ENCODE assay signal across 13 cellular contexts in genomic region chr5:159179556-159180305, GRCh38. TPM values are rescaled to one million over a fixed set of nuclear protein-coding genes. Genes with fewer than 3 reads are reported as not detected.
DNase-seq lines count a peak whose midpoint lies in the region; ATAC-seq, FAIRE-seq and TF ChIP-seq lines count a peak whose summit lies in the region.
"Had no signal": no experiment of that assay in that cellular context is flagged by ENCODE, and none has a peak within 500 bp of the region (broad histone marks: within the 10 kb centered on the region; RNA-seq: fewer than 3 reads in every experiment).

No MANE protein-coding gene starts in this region.

- DNase-seq in T-helper 1 cell (no peak), RWPE2 (ENCODE audit: low spot score) (no peak), endothelial cell of umbilical vein (ENCODE audit: low read depth, low spot score) (no peak), kidney tubule cell (ENCODE audit: low spot score) (no peak), AG08395 (ENCODE audit: low spot score) (no peak)
- no peak for DNase-seq in stimulated activated CD8-positive, alpha-beta memory T cell treated with anti-CD3 and anti-CD28 coated beads, Interleukin-4, amount 100 ng/mL, for 48 hours
- DNase-seq: 8988T; activated CD4-positive, CD25-positive, alpha-beta regulatory T cell; KBM-7; NCI-H82; spleen had no signal

- no TSS peak for BruUV-seq in endothelial cell of umbilical vein (replicated peaks; lab: Mats Ljungman, UMichigan)

- H3K27ac ChIP-seq in RWPE2 (ENCODE audit: poor library complexity, severe bottlenecking): peak overlapping the region; percentile 95
- H3K27ac ChIP-seq in endothelial cell of umbilical vein (ENCODE audit: insufficient read depth, low read depth, low read length): peak overlapping the region; percentile 90

- H3K4me1 ChIP-seq in RWPE2 (ENCODE audit: insufficient read depth, poor library complexity, severe bottlenecking) (peaks cover 82% of the 10 kb centered on the region), endothelial cell of umbilical vein (ENCODE audit: control insufficient read depth, extremely low read depth, insufficient read depth, low read length) (peaks cover 30% of the 10 kb centered on the region), skeletal muscle satellite cell (ENCODE audit: control insufficient read depth, insufficient read depth, low read length) (peaks cover 46% of the 10 kb centered on the region)

- no peak overlapping the region for H2AFZ ChIP-seq in endothelial cell of umbilical vein (ENCODE audit: low read depth, low read length)

- intact Hi-C loops in endothelial cell of umbilical vein (cut with micrococcal nuclease): loop anchor here (1.0 to 10.0 kb wide), 3 partner anchors 29 to 825 kb away; partner anchors contain the start of genes TTC1 and UBLCP1

- H3K27me3 Mint-ChIP-seq in T-helper 1 cell treated with Interleukin-12 subunit alpha and Interleukin-12 subunit beta and Interleukin-4 antibody, amounts not matched to agents 30 μg/mL and 1 μg/mL, for 36 hours (ENCODE audit: low read depth): no peaks in the 10 kb centered on the region

- H3K27ac Mint-ChIP-seq in T-helper 1 cell treated with Interleukin-12 subunit alpha and Interleukin-12 subunit beta and Interleukin-4 antibody, amounts not matched to agents 30 μg/mL and 1 μg/mL, for 36 hours: peak overlapping the region; percentile 87

- POLR2A ChIA-PET in endothelial cell of umbilical vein (lab: Charles Lee): interaction anchor here (1.0 kb wide), 1 partner anchor 22 kb away, joined by 3 read pairs; no protein-coding TSS in a partner anchor

- TF ChIP-seq CTCF in RWPE2 (IDR thresholded peaks at IDR 0.05; ENCODE audit: poor library complexity, severe bottlenecking) (no peak), endothelial cell of umbilical vein (IDR thresholded peaks at IDR 0.05; ENCODE audit: extremely low read depth in 1 of 2, insufficient read depth in 1 of 2, low read depth in 1 of 2, low read length in 2 of 2) (no peak)

- dilution Hi-C loops in endothelial cell of umbilical vein (cut with MboI; ENCODE audit: extremely low pct_ligation_motif_present, low sequenced_read_pairs): no loop called here

- ATAC-seq in RWPE2 (ENCODE audit: low read depth): no peak

- H3K36me3 ChIP-seq in RWPE2 (ENCODE audit: low read depth) (peaks cover 93% of the 10 kb centered on the region), endothelial cell of umbilical vein (ENCODE audit: control insufficient read depth in 2 of 2, extremely low read depth in 1 of 2, insufficient read depth in 2 of 2, low read length in 2 of 2) (no peaks in the 10 kb centered on the region), skeletal muscle satellite cell (ENCODE audit: insufficient read depth, low read length) (peaks cover 20% of the 10 kb centered on the region)

- H3K27me3 ChIP-seq in RWPE2 (ENCODE audit: insufficient read depth, poor library complexity, severe bottlenecking) (no peaks in the 10 kb centered on the region), endothelial cell of umbilical vein (ENCODE audit: control insufficient read depth in 2 of 2, insufficient read depth in 2 of 2, low read length in 2 of 2) (no peaks in the 10 kb centered on the region), skeletal muscle satellite cell (ENCODE audit: control insufficient read depth, insufficient read depth, low read length) (no peaks in the 10 kb centered on the region)
- H3K27me3 ChIP-seq: spleen had no signal

- peak overlapping the region; percentile 35 for H3K4me3 Mint-ChIP-seq in T-helper 1 cell treated with Interleukin-12 subunit alpha and Interleukin-12 subunit beta and Interleukin-4 antibody, amounts not matched to agents 30 μg/mL and 1 μg/mL, for 36 hours

- FAIRE-seq in endothelial cell of umbilical vein (lab: Jason Lieb, UNC): no peak

- peak overlapping the region; percentile 76 for H3K4me2 ChIP-seq in endothelial cell of umbilical vein (ENCODE audit: insufficient read depth, low read length)
- H3K4me2 ChIP-seq in skeletal muscle satellite cell (ENCODE audit: low read length): peak overlapping the region; percentile 32

- H3K9me1 ChIP-seq in endothelial cell of umbilical vein (replicated peaks; ENCODE audit: control insufficient read depth, extremely low read depth, insufficient read depth, low read length): no peaks in the 10 kb centered on the region

- no peaks in the 10 kb centered on the region for H3K9me3 Mint-ChIP-seq in T-helper 1 cell treated with Interleukin-12 subunit alpha and Interleukin-12 subunit beta and Interleukin-4 antibody, amounts not matched to agents 30 μg/mL and 1 μg/mL, for 36 hours

- H3K9ac ChIP-seq in endothelial cell of umbilical vein (replicated peaks; ENCODE audit: extremely low read depth, insufficient read depth, low read length) (peak overlapping the region; percentile 56), skeletal muscle satellite cell (ENCODE audit: low read depth, low read length) (peak overlapping the region; percentile 55)

- peaks cover 4% of the 10 kb centered on the region for H3K79me2 ChIP-seq in endothelial cell of umbilical vein (ENCODE audit: control insufficient read depth, insufficient read depth, low read length)

- H3K4me1 Mint-ChIP-seq in T-helper 1 cell treated with Interleukin-12 subunit alpha and Interleukin-12 subunit beta and Interleukin-4 antibody, amounts not matched to agents 30 μg/mL and 1 μg/mL, for 36 hours (ENCODE audit: low read depth): peaks cover 52% of the 10 kb centered on the region

- peaks cover 31% of the 10 kb centered on the region for H3K36me3 Mint-ChIP-seq in T-helper 1 cell treated with Interleukin-12 subunit alpha and Interleukin-12 subunit beta and Interleukin-4 antibody, amounts not matched to agents 30 μg/mL and 1 μg/mL, for 36 hours (ENCODE audit: low read depth)

- H4K20me1 ChIP-seq in endothelial cell of umbilical vein (replicated peaks; ENCODE audit: control insufficient read depth, extremely low read depth, insufficient read depth, low read length): no peaks in the 10 kb centered on the region

- H3K4me3 ChIP-seq in RWPE2 (ENCODE audit: severe bottlenecking) (no peak overlapping the region), endothelial cell of umbilical vein (replicated peaks in 1 of 3; ENCODE audit: insufficient read depth in 1 of 3, low read depth in 1 of 3, low read length in 3 of 3) (peak overlapping the region in 1 of 3 experiments; percentile 29), skeletal muscle satellite cell (ENCODE audit: low read length) (no peak overlapping the region)
- H3K4me3 ChIP-seq: spleen had no signal

- CTCF ChIA-PET in endothelial cell of umbilical vein (lab: Charles Lee): interaction anchor here (0.7 to 2.7 kb wide), 6 partner anchors 9 to 32 kb away, joined by 4 to 15 read pairs (median 6); no protein-coding TSS in a partner anchor

- H3K9me3 ChIP-seq in RWPE2 (ENCODE audit: severe bottlenecking) (no peaks in the 10 kb centered on the region), endothelial cell of umbilical vein (replicated peaks; ENCODE audit: control insufficient read depth, insufficient read depth, low read length) (no peaks in the 10 kb centered on the region), skeletal muscle satellite cell (replicated peaks; ENCODE audit: low read length) (no peaks in the 10 kb centered on the region)
- H3K9me3 ChIP-seq: spleen had no signal

- TF ChIP-seq POLR2A in endothelial cell of umbilical vein (IDR thresholded peaks at IDR 0.05; ENCODE audit: low read depth, low read length): no peak

TF ChIP-seq in endothelial cell of umbilical vein, 7 proteins besides CTCF, POLR2A, EP300 and RAD21:
- TF ChIP-seq MYC (IDR thresholded peaks at IDR 0.05; ENCODE audit: low read depth, low read length) (no peak), MAX (IDR thresholded peaks at IDR 0.05; ENCODE audit: insufficient read depth, insufficient read length) (no peak), POLR2AphosphoS5 (IDR thresholded peaks at IDR 0.05; ENCODE audit: insufficient read depth, low read depth, low read length) (no peak), JUN (IDR thresholded peaks at IDR 0.05; ENCODE audit: borderline replicate concordance, insufficient read depth, insufficient read length, low read depth) (no peak), GATA2 (IDR thresholded peaks at IDR 0.05; ENCODE audit: insufficient read depth, insufficient read length, low read depth, low read length) (no peak), EZH2 (IDR thresholded peaks at IDR 0.05; ENCODE audit: borderline replicate concordance, low read depth, low read length, severe bottlenecking) (no peak), FOS (IDR thresholded peaks at IDR 0.05; ENCODE audit: borderline replicate concordance, insufficient read depth, low read length) (no peak)

RNA-seq across cellular contexts. Expression of gene RNF145, which starts 29.6 kb away (rescaled TPM):
- 59.7 and 62.3 TPM in 2 replicates for total RNA-seq in endothelial cell of umbilical vein
- polyA plus RNA-seq in endothelial cell of umbilical vein: 33.6 and 39.4 TPM in 2 replicates
- 35.0 and 41.6 TPM in 2 replicates for polyA plus RNA-seq in endothelial cell of umbilical vein (2011; cell fraction: cytosol; rRNA removed)
- polyA plus RNA-seq in endothelial cell of umbilical vein (2011; cell fraction: nucleus; rRNA removed): 47.0 and 50.4 TPM in 2 replicates
- polyA plus RNA-seq in endothelial cell of umbilical vein (2012): 29.8 and 39.8 TPM in 2 replicates
- polyA minus RNA-seq in endothelial cell of umbilical vein: 73.4 and 80.2 TPM in 2 replicates
- polyA minus RNA-seq in endothelial cell of umbilical vein (2011; cell fraction: cytosol; rRNA and poly(A)+ RNA removed): 20.3 TPM
- 30.4 and 44.2 TPM in 2 replicates for polyA minus RNA-seq in endothelial cell of umbilical vein (2011; cell fraction: nucleus; rRNA and poly(A)+ RNA removed)
- total RNA-seq in skeletal muscle satellite cell (2012; rRNA removed): 26.4 and 27.3 TPM in 2 replicates
